ENCODE assay signal across 26 cellular contexts in the genomic region with DNA sequence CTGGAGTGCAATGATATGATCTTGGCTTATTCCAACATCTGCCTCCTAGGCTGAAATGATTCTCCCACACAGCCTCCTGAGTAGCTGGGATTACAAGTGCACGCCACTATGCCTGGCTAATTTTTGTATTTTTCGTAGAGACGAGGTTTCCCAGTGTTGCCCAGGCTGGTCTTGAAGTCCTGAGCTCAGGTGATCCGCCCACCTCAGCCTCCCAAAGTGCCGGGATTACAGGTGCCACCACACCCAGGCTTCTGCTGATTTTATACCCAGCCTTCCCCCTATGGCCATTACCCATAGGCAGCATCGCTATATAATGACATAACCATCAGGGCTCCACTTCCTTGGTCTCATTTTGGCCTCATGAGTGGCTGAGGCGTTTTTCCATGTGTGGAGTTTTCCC.
"Had no signal": no experiment of that assay in that cellular context is flagged by ENCODE, and none has a peak within 500 bp of the region (broad histone marks: within the 10 kb centered on the region; RNA-seq: fewer than 3 reads in every experiment).

No MANE protein-coding gene starts in this region.

- H3K4me1 Mint-ChIP-seq: activated CD8-positive, alpha-beta memory T cell treated with anti-CD3 and anti-CD28 coated beads, Interleukin-2, amount 10 ng/mL, durations not matched to agents 7 days and 5 days; activated naive CD4-positive, alpha-beta T cell treated with anti-CD3 and anti-CD28 coated beads, Interleukin-2, amount 50 U/mL, for 24 hours had no signal

- H3K4me3 ChIP-seq: colonic mucosa, left ventricle myocardium inferior, lung, neural progenitor cell, right atrium auricular region, thoracic aorta, uterus had no signal

- H3K27ac ChIP-seq: colonic mucosa, left ventricle myocardium inferior, neural progenitor cell, right atrium auricular region, thoracic aorta, uterus had no signal

- H3K27ac Mint-ChIP-seq: activated B cell treated with CpG ODN at 0.5 μM for 24 hours; activated CD8-positive, alpha-beta memory T cell treated with anti-CD3 and anti-CD28 coated beads, Interleukin-2, amount 10 ng/mL, durations not matched to agents 7 days and 5 days; activated CD8-positive, alpha-beta T cell treated with anti-CD3 and anti-CD28 coated beads for 36 hours; activated T-helper 1 cell treated with anti-CD3 and anti-CD28 coated beads, Interleukin-12 subunit alpha, Interleukin-12 subunit beta, Interleukin-2, Interleukin-4 antibody, amounts not matched to agents 30 ng/mL and 10 ng/mL and 1 ng/mL, durations not matched to agents 14 hours and 24 hours and 36 hours; neural progenitor cell; T-helper 2 cell treated with Interferon-gamma antibody and Interleukin-4, amounts not matched to agents 5 μg/mL and 100 μg/mL, for 36 hours; type B pancreatic cell had no signal

- H3K27me3 ChIP-seq: colonic mucosa, neural progenitor cell, right atrium auricular region, uterus had no signal

- DNase-seq: activated B cell treated with CpG ODN at 0.5 μM for 24 hours; activated CD4-positive, alpha-beta T cell treated with anti-CD3 and anti-CD28 coated beads, Interleukin-2, amount 50 U/mL, for 1 hour; activated CD8-positive, alpha-beta memory T cell treated with anti-CD3 and anti-CD28 coated beads, Interleukin-2, amount 10 ng/mL, durations not matched to agents 7 days and 5 days; activated CD8-positive, alpha-beta T cell treated with anti-CD3 and anti-CD28 coated beads for 36 hours; activated gamma-delta T cell; anterior cingulate cortex; cerebellar nuclear complex; colonic mucosa; effector CD8-positive, alpha-beta T cell; glutamatergic neuron; left ventricle myocardium inferior; naive B cell; occipital lobe; stimulated activated CD4-positive, alpha-beta T cell treated with anti-CD3 and anti-CD28 coated beads, Interleukin-15, amount 100 ng/mL, for 24 hours; stimulated activated CD4-positive, alpha-beta T cell treated with anti-CD3 and anti-CD28 coated beads, Interleukin-2, amount 100 ng/mL, for 24 hours; stimulated activated naive CD4-positive, alpha-beta T cell treated with Interleukin-2 at 50 U/mL for 16 hours; T-cell; uterus had no signal

- H3K9me3 Mint-ChIP-seq: activated naive CD4-positive, alpha-beta T cell treated with anti-CD3 and anti-CD28 coated beads, Interleukin-2, amount 50 U/mL, for 24 hours had no signal

- ATAC-seq: activated CD8-positive, alpha-beta memory T cell treated with anti-CD3 and anti-CD28 coated beads, Interleukin-2, amount 10 ng/mL, durations not matched to agents 7 days and 5 days; activated CD8-positive, alpha-beta T cell treated with anti-CD3 and anti-CD28 coated beads for 36 hours; T-cell had no signal

- H3K4me1 ChIP-seq: colonic mucosa, left ventricle myocardium inferior, neural progenitor cell, right atrium auricular region, uterus had no signal

- H3K9me3 ChIP-seq: colonic mucosa, right atrium auricular region, thoracic aorta, uterus had no signal

- H3K27me3 Mint-ChIP-seq: activated B cell treated with CpG ODN at 0.5 μM for 24 hours; activated CD8-positive, alpha-beta memory T cell treated with anti-CD3 and anti-CD28 coated beads, Interleukin-2, amount 10 ng/mL, durations not matched to agents 7 days and 5 days; activated CD8-positive, alpha-beta T cell treated with anti-CD3 and anti-CD28 coated beads for 36 hours; activated naive CD4-positive, alpha-beta T cell treated with anti-CD3 and anti-CD28 coated beads, Interleukin-2, amount 50 U/mL, for 24 hours; naive B cell; T-cell; type B pancreatic cell had no signal

- H3K36me3 ChIP-seq: colonic mucosa, neural progenitor cell, uterus had no signal

- H3K4me3 Mint-ChIP-seq: activated B cell treated with CpG ODN at 0.5 μM for 24 hours; activated CD8-positive, alpha-beta memory T cell treated with anti-CD3 and anti-CD28 coated beads, Interleukin-2, amount 10 ng/mL, durations not matched to agents 7 days and 5 days; activated CD8-positive, alpha-beta T cell treated with anti-CD3 and anti-CD28 coated beads for 36 hours; activated naive CD4-positive, alpha-beta T cell treated with anti-CD3 and anti-CD28 coated beads, Interleukin-2, amount 50 U/mL, for 24 hours; activated T-helper 1 cell treated with anti-CD3 and anti-CD28 coated beads, Interleukin-12 subunit alpha, Interleukin-12 subunit beta, Interleukin-2, Interleukin-4 antibody, amounts not matched to agents 30 ng/mL and 10 ng/mL and 1 ng/mL, durations not matched to agents 14 hours and 24 hours and 36 hours; naive B cell; neural progenitor cell; T-cell; T-helper 2 cell treated with Interferon-gamma antibody and Interleukin-4, amounts not matched to agents 5 μg/mL and 100 μg/mL, for 36 hours; type B pancreatic cell had no signal
